8 cellular contexts compared by ENCODE assay signal in the genomic region with DNA sequence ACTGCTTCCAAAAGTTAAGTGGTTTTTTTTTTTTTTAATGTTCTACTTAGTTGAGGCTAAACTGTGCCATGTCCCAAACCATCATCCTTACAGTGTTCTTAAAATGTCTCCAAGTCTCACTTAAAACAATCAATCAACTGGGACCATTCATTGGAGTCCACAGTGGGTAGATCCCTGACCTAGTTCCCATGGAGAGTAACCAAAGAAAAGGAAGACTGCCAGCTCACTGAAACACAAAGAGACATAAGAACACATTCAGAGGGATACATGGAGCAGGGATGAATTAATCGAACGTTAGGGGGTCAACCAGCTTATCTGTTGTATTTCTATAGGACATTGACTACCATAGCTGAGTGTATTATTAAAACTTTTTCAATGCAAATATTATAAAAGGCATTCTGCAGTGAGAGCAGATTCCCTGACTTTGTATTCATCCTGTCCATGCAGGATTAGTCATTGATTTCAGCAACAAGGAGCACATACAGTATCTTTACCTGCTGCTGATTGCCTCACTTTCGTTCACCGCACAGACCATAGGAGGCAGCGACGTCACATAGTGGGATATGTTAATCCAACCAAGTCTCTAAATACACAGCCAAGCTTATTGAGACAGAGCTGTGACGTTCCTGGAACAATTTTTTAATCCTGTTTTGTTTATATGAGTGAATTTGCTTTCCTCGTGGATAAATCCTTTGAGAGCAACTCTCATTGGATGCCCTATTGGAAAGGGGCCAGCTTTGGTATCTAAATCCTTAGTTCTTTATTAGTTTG.
A peak's percentile ranks its signal among the peaks of the same experiment; 100 is the strongest.
DNase-seq lines count a peak whose midpoint lies in the region; ATAC-seq and TF ChIP-seq lines count a peak whose summit lies in the region.

No MANE protein-coding gene starts in this region.

- DNase-seq in activated CD4-positive, alpha-beta T cell treated with anti-CD3 and anti-CD28 coated beads for 48 hours, result peak; percentile 30
- DNase-seq in activated CD4-positive, alpha-beta T cell treated with anti-CD3 and anti-CD28 coated beads for 1 hour, result no peak
- DNase-seq in RWPE1 (ENCODE audit: low spot score), result peak; percentile 17
- DNase-seq in foreskin keratinocyte, result peak; percentile 57 to 81
- DNase-seq in skeletal muscle cell (ENCODE audit: low read depth), result peak; percentile 91
- DNase-seq in effector memory CD4-positive, alpha-beta T cell, result no peak

- no peak for TF ChIP-seq CTCF in RWPE1 (conservative IDR thresholded peaks at IDR 0.05; ENCODE audit: low read depth)
- peak; percentile 73 for TF ChIP-seq CTCF in foreskin keratinocyte (conservative IDR thresholded peaks at IDR 0.05)

- peak overlapping the region; percentile 32 for H3K4me3 ChIP-seq in skeletal muscle cell (ENCODE audit: low read depth, low read length)
- H3K4me3 ChIP-seq in effector memory CD4-positive, alpha-beta T cell (ENCODE audit: insufficient read depth, low read depth, low read length, poor library complexity, severe bottlenecking), result no peak overlapping the region

- peak; percentile 94 for ATAC-seq in foreskin keratinocyte
- no peak for ATAC-seq in HG03342 (IDR thresholded peaks at IDR 0.05; ENCODE audit: unreplicated experiment)
- no peak for ATAC-seq in HG02759 (IDR thresholded peaks at IDR 0.05; ENCODE audit: unreplicated experiment)

- CTCF ChIA-PET in RWPE1 (lab: Yijun Ruan, JAX), result no interaction called here

- H3K27me3 ChIP-seq in foreskin keratinocyte, result no peaks in the 10 kb centered on the region
- H3K27me3 ChIP-seq in effector memory CD4-positive, alpha-beta T cell (replicated peaks; ENCODE audit: control insufficient read depth, insufficient read depth, low read length, poor library complexity, severe bottlenecking), result no peaks in the 10 kb centered on the region

- no peaks in the 10 kb centered on the region for H3K9me3 ChIP-seq in effector memory CD4-positive, alpha-beta T cell (ENCODE audit: control insufficient read depth, low read length)

- POLR2A ChIA-PET in RWPE1 (lab: Yijun Ruan, JAX; ENCODE audit: low non-redundant PET), result no interaction called here

- no peaks in the 10 kb centered on the region for H3K36me3 ChIP-seq in effector memory CD4-positive, alpha-beta T cell (ENCODE audit: control insufficient read depth, insufficient read depth, low read length)

- H3K27ac ChIP-seq in RWPE1, result no peak overlapping the region
- no peak overlapping the region for H3K27ac ChIP-seq in foreskin keratinocyte
- no peak overlapping the region for H3K27ac ChIP-seq in effector memory CD4-positive, alpha-beta T cell (ENCODE audit: insufficient read depth, low read length, poor library complexity, severe bottlenecking)

- no peaks in the 10 kb centered on the region for H3K4me1 ChIP-seq in foreskin keratinocyte
- H3K4me1 ChIP-seq in effector memory CD4-positive, alpha-beta T cell (ENCODE audit: control insufficient read depth, insufficient read depth, low read length, poor library complexity, severe bottlenecking), result no peaks in the 10 kb centered on the region

Comparison
In these comparisons a context has a peak if more than half of its experiments do, and no peak if none do; other contexts are left out.
1. DNase-seq: peak in activated CD4-positive, alpha-beta T cell treated with anti-CD3 and anti-CD28 coated beads for 48 hours (single experiment), RWPE1 (single experiment), foreskin keratinocyte (2 of 2) and skeletal muscle cell (single experiment); none in activated CD4-positive, alpha-beta T cell treated with anti-CD3 and anti-CD28 coated beads for 1 hour (single experiment) and effector memory CD4-positive, alpha-beta T cell (0 of 3).